Comparison of ENCODE assay signal across 9 cellular contexts in genomic region chr5:168689278-168689677, GRCh38.
"Had no signal": no experiment of that assay in that cellular context is flagged by ENCODE, and none has a peak within 500 bp of the region (broad histone marks: within the 10 kb centered on the region; RNA-seq: fewer than 3 reads in every experiment).

No MANE protein-coding gene starts in this region.

- ATAC-seq: GM23338, HCT116 had no signal

- H3K4me3 Mint-ChIP-seq: GM23338, H9, HFFc6 had no signal

- H3K4me3 ChIP-seq: GM23248, GM23338, HAP-1 had no signal

- DNase-seq: GM23248, GOT3, H7, H9, HCEC 1CT, HFFc6 had no signal

- H3K27ac Mint-ChIP-seq: GM23338, H9, HFFc6 had no signal

- H3K9me3 ChIP-seq: HAP-1 had no signal

- H3K4me1 ChIP-seq: HAP-1 had no signal

- H3K27ac ChIP-seq: GM23248 had no signal

- H3K36me3 ChIP-seq: HAP-1 had no signal

- H3K4me1 Mint-ChIP-seq: GM23338, H9 had no signal

- H3K9me3 Mint-ChIP-seq: GM23338, H9, HFFc6 had no signal
